11 cellular contexts compared by ENCODE assay signal in the genomic region with DNA sequence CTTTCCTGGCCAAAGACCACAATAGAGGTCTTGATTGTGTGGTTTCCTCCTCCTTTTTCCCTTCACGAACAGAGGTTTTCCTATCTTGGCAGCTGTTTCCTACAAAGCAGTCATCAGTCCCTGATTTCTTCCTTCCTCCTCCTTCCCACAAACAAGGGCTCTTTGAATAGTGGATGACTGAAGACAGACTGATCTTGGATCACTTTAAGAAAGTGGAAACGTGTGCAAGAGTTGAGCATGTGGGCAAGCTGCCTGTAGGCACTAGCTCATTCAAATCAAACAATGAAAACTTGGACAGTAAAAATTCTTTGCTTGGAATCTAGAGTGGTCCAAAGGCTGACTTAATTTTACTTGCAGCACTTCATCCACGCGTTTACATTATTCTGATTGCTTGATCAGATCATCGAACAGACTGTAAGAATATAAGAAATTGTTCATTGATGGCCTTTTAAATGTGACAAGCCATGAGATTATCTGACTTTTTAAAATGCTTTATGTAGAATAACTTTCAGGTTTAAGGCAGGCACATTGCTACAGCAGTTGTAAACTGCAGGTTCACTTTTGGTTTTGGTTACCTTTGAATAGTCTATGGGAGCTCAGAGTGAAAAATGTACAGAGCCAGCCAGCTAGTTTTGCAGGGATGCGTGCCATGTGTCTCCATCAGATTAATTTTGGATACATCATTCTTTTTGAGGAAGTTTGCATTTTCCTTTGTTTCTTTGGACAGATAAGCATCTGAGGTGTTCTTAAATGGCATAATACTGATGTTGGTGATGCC. TPM values are rescaled to one million over a fixed set of nuclear protein-coding genes. Genes with fewer than 3 reads are reported as not detected.
DNase-seq lines count a peak whose midpoint lies in the region; ATAC-seq, FAIRE-seq and TF ChIP-seq lines count a peak whose summit lies in the region.
"Had no signal": no experiment of that assay in that cellular context is flagged by ENCODE, and none has a peak within 500 bp of the region (broad histone marks: within the 10 kb centered on the region; RNA-seq: fewer than 3 reads in every experiment).

No MANE protein-coding gene starts in this region.

- H3K36me3 ChIP-seq in cardiac muscle cell = no peaks in the 10 kb centered on the region

- peak overlapping the region; percentile 31 for H3K27ac ChIP-seq in cardiac muscle cell
- H3K27ac ChIP-seq: skin epidermis had no signal

- TF ChIP-seq POLR2A in GM12891 (IDR thresholded peaks at IDR 0.05; ENCODE audit: low read depth, low read length) = no peak

- no peak for TF ChIP-seq CTCF in cardiac muscle cell (IDR thresholded peaks at IDR 0.05; ENCODE audit: low read depth, low read length)

- H3K27me3 ChIP-seq in cardiac muscle cell = no peaks in the 10 kb centered on the region

- peaks cover 25% of the 10 kb centered on the region for H3K4me1 ChIP-seq in cardiac muscle cell (ENCODE audit: low read depth)

- DNase-seq in GM04504 (ENCODE audit: low read depth) (peak; percentile 12), amniotic epithelial cell (ENCODE audit: low read depth) (peak; percentile 18), cardiac muscle cell (ENCODE audit: low read depth in 1 of 2, low spot score in 1 of 2) (peak in 1 of 2 donors; percentile 87), renal cortical epithelial cell (ENCODE audit: low read depth) (peak; percentile 55), GM12891 (ENCODE audit: insufficient read length, low spot score) (no peak)
- DNase-seq: activated CD8-positive, alpha-beta T cell treated with anti-CD3 and anti-CD28 coated beads for 36 hours; activated naive CD8-positive, alpha-beta T cell treated with anti-CD3 and anti-CD28 coated beads for 36 hours had no signal

- ATAC-seq in HG03378 (IDR thresholded peaks at IDR 0.05; ENCODE audit: unreplicated experiment) = no peak
- ATAC-seq in GM18517 (IDR thresholded peaks at IDR 0.05; ENCODE audit: unreplicated experiment) = no peak
- no peak for ATAC-seq in HG03196 (IDR thresholded peaks at IDR 0.05; ENCODE audit: unreplicated experiment)
- ATAC-seq: activated CD8-positive, alpha-beta T cell treated with anti-CD3 and anti-CD28 coated beads for 36 hours had no signal

- no peaks in the 10 kb centered on the region for H3K9me3 ChIP-seq in cardiac muscle cell (ENCODE audit: low read depth)

- no peak for FAIRE-seq in GM12891 (lab: Jason Lieb, UNC)

- H3K4me3 ChIP-seq in cardiac muscle cell = no peak overlapping the region
- H3K4me3 ChIP-seq: skin epidermis had no signal

TF ChIP-seq in GM12891, 5 proteins besides CTCF, POLR2A, EP300 and RAD21:
- TF ChIP-seq PAX5 (IDR thresholded peaks at IDR 0.05; ENCODE audit: insufficient read depth, low read length, severe bottlenecking) (no peak), SPI1 (IDR thresholded peaks at IDR 0.05; ENCODE audit: low read depth, low read length) (no peak), POU2F2 (IDR thresholded peaks at IDR 0.05; ENCODE audit: low read depth, low read length) (no peak), POLR2AphosphoS5 (IDR thresholded peaks at IDR 0.05; ENCODE audit: low read depth, low read length) (no peak), TAF1 (IDR thresholded peaks at IDR 0.05; ENCODE audit: low read depth, low read length) (no peak)

RNA-seq across cellular contexts. Expression of gene ADGRL2, which starts 34.4 kb away (rescaled TPM):
- total RNA-seq in cardiac muscle cell (58.3 and 70.3 TPM in 2 replicates), renal cortical epithelial cell (41.2 and 117 TPM in 2 replicates)
- polyA plus RNA-seq in cardiac muscle cell = 34.1 and 40.6 TPM in 2 replicates
- polyA plus RNA-seq in GM12891 (2012; ENCODE audit: low read depth, missing spikeins) = not detected
- total RNA-seq: activated CD8-positive, alpha-beta T cell treated with anti-CD3 and anti-CD28 coated beads for 36 hours; activated naive CD8-positive, alpha-beta T cell treated with anti-CD3 and anti-CD28 coated beads for 36 hours had no signal
